ENCODE assay signal across 8 cellular contexts in the genomic region with DNA sequence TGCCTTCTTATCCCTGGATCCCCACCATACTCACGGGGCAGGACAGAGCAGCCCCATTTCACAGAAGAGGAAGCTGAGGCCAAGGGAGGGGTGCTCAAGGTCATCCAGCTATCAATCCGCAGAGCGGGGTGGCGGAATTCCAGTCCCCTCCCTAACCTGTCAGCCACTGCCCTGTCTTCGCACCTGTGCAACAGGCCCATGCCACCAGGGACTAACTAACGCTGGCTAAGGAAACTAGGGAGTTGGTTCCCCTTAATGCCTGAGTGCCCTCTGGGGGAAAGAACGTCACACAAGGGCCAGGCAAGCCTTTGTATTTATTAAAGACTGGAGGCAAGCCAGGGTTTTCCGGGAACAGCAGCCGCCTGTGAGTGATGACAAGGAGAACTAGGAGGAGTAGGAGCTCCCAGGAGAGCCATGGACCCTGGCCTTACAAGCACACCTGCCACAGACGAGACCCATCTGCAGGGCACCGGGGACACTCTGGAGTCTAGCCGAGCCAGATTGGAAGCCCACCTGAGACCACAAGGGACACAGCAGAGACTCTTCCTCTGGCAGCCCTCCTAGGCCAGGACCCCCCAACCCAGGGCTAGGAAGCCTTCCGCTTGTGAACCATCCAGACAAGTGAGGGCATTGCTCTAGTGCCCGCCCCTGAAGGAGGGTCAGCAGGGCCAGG.
DNase-seq lines count a peak whose midpoint lies in the region; ATAC-seq and TF ChIP-seq lines count a peak whose summit lies in the region.

No MANE protein-coding gene starts in this region.

- H3K27me3 ChIP-seq in body of pancreas (no peaks in the 10 kb centered on the region), stomach (no peaks in the 10 kb centered on the region)

- peak overlapping the region; percentile 17 to 94 (median 66) for H3K27ac ChIP-seq in body of pancreas
- peak overlapping the region; percentile 73 to 100 (median 95) for H3K27ac ChIP-seq in stomach

- no peaks in the 10 kb centered on the region for H3K9me3 ChIP-seq in body of pancreas
- H3K9me3 ChIP-seq in stomach, result no peaks in the 10 kb centered on the region

- 59 to 61% methylated on average over 5 to 14 of the region's 14 CpGs for WGBS in body of pancreas, 2 donors
- 29 to 47% (median 42%) methylated on average over 12 to 14 of the region's 14 CpGs for WGBS in stomach, 5 donors

- ATAC-seq in body of pancreas, result no peak
- ATAC-seq in left lobe of liver, result peak; percentile 38
- ATAC-seq in HG03442 (IDR thresholded peaks at IDR 0.05; ENCODE audit: unreplicated experiment), result no peak
- ATAC-seq in HG02970 (IDR thresholded peaks at IDR 0.05; ENCODE audit: low FRiP score, unreplicated experiment), result no peak

- H3K36me3 ChIP-seq in body of pancreas (replicated peaks in 1 of 2; ENCODE audit: insufficient read depth in 1 of 2, low read depth in 2 of 2) (peaks cover 48 to 69% of the 10 kb centered on the region in 2 donors), stomach (peaks cover 80 to 98% (median 92%) of the 10 kb centered on the region in 4 donors)

- TF ChIP-seq CTCF in body of pancreas (IDR thresholded peaks at IDR 0.05), result no peak
- peak in 1 of 7 experiments; percentile 20 for TF ChIP-seq CTCF in stomach (IDR thresholded peaks at IDR 0.05)

- peak; percentile 90 for TF ChIP-seq EP300 in stomach (IDR thresholded peaks at IDR 0.05)

- TF ChIP-seq POLR2A in body of pancreas (IDR thresholded peaks at IDR 0.05) (peak in 1 of 3 donors; percentile 1), stomach (IDR thresholded peaks at IDR 0.05) (no peak)

- H3K4me1 ChIP-seq in body of pancreas (peaks cover 21% of the 10 kb centered on the region), stomach (peaks cover 52 to 69% (median 58%) of the 10 kb centered on the region in 4 donors)

- peak; percentile 81 for DNase-seq in NCI-H1092 (lab: John Stamatoyannopoulos, UW)
- DNase-seq in body of pancreas, result peak in 2 of 4 donors; percentile 61 to 62
- DNase-seq in left lobe of liver (ENCODE audit: low spot score), result no peak
- peak; percentile 73 for DNase-seq in stomach
- DNase-seq in cerebellar cortex (ENCODE audit: low spot score), result no peak
- no peak for DNase-seq in SW480 (ENCODE audit: low spot score)

- H3K4me3 ChIP-seq in body of pancreas (no peak overlapping the region), stomach (no peak overlapping the region)

- intact Hi-C loops in body of pancreas (cut with DNase I) (no loop called here), stomach (cut with DNase I; ENCODE audit: low total_unique reads) (no loop called here)

Comparison
In these comparisons a context has a peak if more than half of its experiments do, and no peak if none do; other contexts are left out.
1. DNase-seq: peak in NCI-H1092 (single experiment) and stomach (single experiment); none in left lobe of liver (single experiment), cerebellar cortex (single experiment) and SW480 (single experiment).